9 cellular contexts compared by ENCODE assay signal in genomic region chr3:156792945-156793344, GRCh38. TPM values are rescaled to one million over a fixed set of nuclear protein-coding genes. Genes with fewer than 3 reads are reported as not detected.
A peak's percentile ranks its signal among the peaks of the same experiment; 100 is the strongest.
DNase-seq lines count a peak whose midpoint lies in the region; ATAC-seq and TF ChIP-seq lines count a peak whose summit lies in the region.
"Had no signal": no experiment of that assay in that cellular context is flagged by ENCODE, and none has a peak within 500 bp of the region (broad histone marks: within the 10 kb centered on the region; RNA-seq: fewer than 3 reads in every experiment).

No MANE protein-coding gene starts in this region.

- peak overlapping the region; percentile 14 for H2AFZ ChIP-seq in parathyroid adenoma

- no peaks in the 10 kb centered on the region for H3K9me3 ChIP-seq in parathyroid adenoma (ENCODE audit: control insufficient read depth, low read length)

- H3K27me3 Mint-ChIP-seq in activated CD4-positive, alpha-beta T cell treated with anti-CD3 and anti-CD28 coated beads, Interleukin-2, amount 10 ng/mL, durations not matched to agents 24 days and 14 days = no peaks in the 10 kb centered on the region

- H3K36me3 Mint-ChIP-seq in activated CD4-positive, alpha-beta T cell treated with anti-CD3 and anti-CD28 coated beads, Interleukin-2, amount 10 ng/mL, durations not matched to agents 24 days and 14 days (ENCODE audit: low read depth) = peaks cover 26% of the 10 kb centered on the region

- H3K79me2 ChIP-seq in parathyroid adenoma = peaks cover 21% of the 10 kb centered on the region

- H3K4me3 ChIP-seq in Jurkat, Clone E6-1 (ENCODE audit: low read length) = no peak overlapping the region
- H3K4me3 ChIP-seq in astrocyte of the spinal cord (ENCODE audit: low read depth, low read length) = no peak overlapping the region
- no peak overlapping the region for H3K4me3 ChIP-seq in parathyroid adenoma (ENCODE audit: low read depth, low read length)

- H3K27me3 ChIP-seq in parathyroid adenoma (ENCODE audit: control insufficient read depth, insufficient read depth, low read length) = no peaks in the 10 kb centered on the region

- H3K27ac ChIP-seq in parathyroid adenoma = peak overlapping the region; percentile 79

- in situ Hi-C loops in astrocyte of the spinal cord (cut with HindIII; ENCODE audit: low sequenced_read_pairs) = no loop called here

- DNase-seq in activated CD4-positive, alpha-beta T cell treated with anti-CD3 and anti-CD28 coated beads, Interleukin-2, amount 10 ng/mL, durations not matched to agents 24 days and 14 days = peak; percentile 79
- DNase-seq in activated CD4-positive, alpha-beta T cell treated with anti-CD3 and anti-CD28 coated beads for 1 hour = no peak
- peak; percentile 21 for DNase-seq in Jurkat, Clone E6-1 (ENCODE audit: low read depth, low spot score)
- peak; percentile 23 for DNase-seq in astrocyte of the spinal cord (ENCODE audit: low read depth, low spot score)
- no peak for DNase-seq in NCI-H1417 (lab: John Stamatoyannopoulos, UW)
- DNase-seq in SHP77 (lab: John Stamatoyannopoulos, UW) = no peak
- DNase-seq: activated T-cell treated with anti-CD3 and anti-CD28 coated beads, Interleukin-2, amount 50 U/mL, for 48 hours had no signal

- H3K4me1 ChIP-seq in parathyroid adenoma = peaks cover 36% of the 10 kb centered on the region

- TF ChIP-seq CTCF in astrocyte of the spinal cord (IDR thresholded peaks at IDR 0.05; ENCODE audit: low read depth, low read length) (no peak), parathyroid adenoma (IDR thresholded peaks at IDR 0.05) (no peak)

- intact Hi-C loops in activated CD4-positive, alpha-beta T cell treated with anti-CD3 and anti-CD28 coated beads, Interleukin-2, amount 10 ng/mL, durations not matched to agents 24 days and 14 days (cut with micrococcal nuclease) = no loop called here

- peaks cover 37% of the 10 kb centered on the region for H3K4me1 Mint-ChIP-seq in activated CD4-positive, alpha-beta T cell treated with anti-CD3 and anti-CD28 coated beads, Interleukin-2, amount 10 ng/mL, durations not matched to agents 24 days and 14 days

- H3K9me3 Mint-ChIP-seq in activated CD4-positive, alpha-beta T cell treated with anti-CD3 and anti-CD28 coated beads, Interleukin-2, amount 10 ng/mL, durations not matched to agents 24 days and 14 days = peaks cover 6% of the 10 kb centered on the region

- H3K36me3 ChIP-seq in parathyroid adenoma (ENCODE audit: control insufficient read depth, insufficient read depth, low read length) = no peaks in the 10 kb centered on the region

- H3K9ac ChIP-seq in parathyroid adenoma = no peak overlapping the region

- no peak overlapping the region for H3K4me3 Mint-ChIP-seq in activated CD4-positive, alpha-beta T cell treated with anti-CD3 and anti-CD28 coated beads, Interleukin-2, amount 10 ng/mL, durations not matched to agents 24 days and 14 days

- no peak for ATAC-seq in HG02678 (IDR thresholded peaks at IDR 0.05; ENCODE audit: unreplicated experiment)

- no peak overlapping the region for H3K4me2 ChIP-seq in parathyroid adenoma (ENCODE audit: low read length)

- peak overlapping the region; percentile 78 for H3K27ac Mint-ChIP-seq in activated CD4-positive, alpha-beta T cell treated with anti-CD3 and anti-CD28 coated beads, Interleukin-2, amount 10 ng/mL, durations not matched to agents 24 days and 14 days

RNA-seq across cellular contexts. Expression of gene LEKR1, which starts 33.2 kb away (rescaled TPM):
- 0.14 and 0.24 TPM in 2 replicates for total RNA-seq in activated CD4-positive, alpha-beta T cell treated with anti-CD3 and anti-CD28 coated beads, Interleukin-2, amount 10 ng/mL, durations not matched to agents 24 days and 14 days
- not detected for polyA plus RNA-seq in Jurkat, Clone E6-1 (2012; ENCODE audit: insufficient read depth, insufficient read length)

Comparison
In these comparisons a context has a peak if more than half of its experiments do, and no peak if none do; other contexts are left out.
1. DNase-seq: peak in activated CD4-positive, alpha-beta T cell treated with anti-CD3 and anti-CD28 coated beads, Interleukin-2, amount 10 ng/mL, durations not matched to agents 24 days and 14 days (single experiment), Jurkat, Clone E6-1 (single experiment) and astrocyte of the spinal cord (single experiment); none in activated CD4-positive, alpha-beta T cell treated with anti-CD3 and anti-CD28 coated beads for 1 hour (single experiment), NCI-H1417 (0 of 3) and SHP77 (0 of 2).